19 cellular contexts compared by ENCODE assay signal in genomic region chr12:76568888-76569551, GRCh38.
"Had no signal": no experiment of that assay in that cellular context is flagged by ENCODE, and none has a peak within 500 bp of the region (broad histone marks: within the 10 kb centered on the region; RNA-seq: fewer than 3 reads in every experiment).

No MANE protein-coding gene starts in this region.

- H3K27me3 ChIP-seq: adrenal gland had no signal

- H3K4me3 ChIP-seq: adrenal gland, PC-9 had no signal

- H3K4me1 ChIP-seq: adrenal gland had no signal

- H3K27ac ChIP-seq: adrenal gland, PC-9 had no signal

- H3K4me2 ChIP-seq: PC-9 had no signal

- H3K9me3 ChIP-seq: adrenal gland had no signal

- H3K36me3 ChIP-seq: adrenal gland had no signal

- DNase-seq: activated CD4-positive, alpha-beta T cell treated with anti-CD3 and anti-CD28 coated beads for 36 hours; activated CD4-positive, alpha-beta T cell treated with anti-CD3 and anti-CD28 coated beads, Interleukin-2, amount 50 U/mL, for 4 hours; activated CD8-positive, alpha-beta memory T cell treated with anti-CD3 and anti-CD28 coated beads, Interleukin-2, amount 50 U/mL, for 48 hours; activated CD8-positive, alpha-beta T cell treated with anti-CD3 and anti-CD28 coated beads, Interleukin-2, amount 10 ng/mL, durations not matched to agents 7 days and 5 days; activated naive CD4-positive, alpha-beta T cell treated with anti-CD3 and anti-CD28 coated beads, Interleukin-2, amount 50 U/mL, for 16 hours; activated naive CD8-positive, alpha-beta T cell treated with anti-CD3 and anti-CD28 coated beads, Interleukin-2, amount 10 ng/mL, durations not matched to agents 7 days and 5 days; activated T-cell treated with anti-CD3 and anti-CD28 coated beads, Interleukin-2, amount 50 U/mL, for 1 hour; adrenal gland; Kasumi-1; NCI-H1092; NCI-H1417; NCI-H1694; NCI-H2081 treated with DMSO at 0.1 percent for 48 hours; NCI-H446; NCI-H524; PC-9; SHP77 treated with DMSO at 0.1 percent for 48 hours; T-helper 17 cell; T-helper 9 cell had no signal

- H2AFZ ChIP-seq: PC-9 had no signal
